ENCODE assay signal across 9 cellular contexts in genomic region chr15:64653757-64654156, GRCh38.
DNase-seq lines count a peak whose midpoint lies in the region; ATAC-seq lines count a peak whose summit lies in the region.
"Had no signal": no experiment of that assay in that cellular context is flagged by ENCODE, and none has a peak within 500 bp of the region (broad histone marks: within the 10 kb centered on the region; RNA-seq: fewer than 3 reads in every experiment).

No MANE protein-coding gene starts in this region.

- no peak overlapping the region for H3K27ac ChIP-seq in CD4-positive, CD25-positive, alpha-beta regulatory T cell (ENCODE audit: insufficient read depth, low read length, poor library complexity, severe bottlenecking)
- no peak overlapping the region for H3K27ac ChIP-seq in mesenchymal stem cell (ENCODE audit: low read length, poor library complexity, severe bottlenecking)

- no peak overlapping the region for H2BK15ac ChIP-seq in mesenchymal stem cell (ENCODE audit: low read depth, poor library complexity, severe bottlenecking)

- peaks cover 15% of the 10 kb centered on the region for H3K79me1 ChIP-seq in mesenchymal stem cell (replicated peaks; ENCODE audit: low read length, poor library complexity, severe bottlenecking)

- no peak overlapping the region for H2AK5ac ChIP-seq in mesenchymal stem cell (ENCODE audit: low read length, severe bottlenecking)

- no peak overlapping the region for H3K18ac ChIP-seq in mesenchymal stem cell (ENCODE audit: low read depth in 1 of 2, low read length in 2 of 2)

- H3K27me3 ChIP-seq in CD4-positive, CD25-positive, alpha-beta regulatory T cell (ENCODE audit: control insufficient read depth, insufficient read depth, low read length): no peaks in the 10 kb centered on the region
- H3K27me3 ChIP-seq in mesenchymal stem cell (ENCODE audit: control insufficient read depth in 1 of 2, insufficient read depth in 1 of 2, low read length in 2 of 2): no peaks in the 10 kb centered on the region

- H3K36me3 Mint-ChIP-seq in CD4-positive, CD25-positive, alpha-beta regulatory T cell: peaks cover 5% of the 10 kb centered on the region
- H3K36me3 Mint-ChIP-seq in activated T-cell treated with anti-CD3 and anti-CD28 coated beads, Interleukin-2, amount 50 U/mL, for 72 hours (ENCODE audit: insufficient read depth in 2 of 2): no peaks in the 10 kb centered on the region

- no peak overlapping the region for H3K4ac ChIP-seq in mesenchymal stem cell (ENCODE audit: low read depth in 1 of 2, low read length in 2 of 2)

- peaks cover 32% of the 10 kb centered on the region for H3K4me1 ChIP-seq in CD4-positive, CD25-positive, alpha-beta regulatory T cell (ENCODE audit: control insufficient read depth, insufficient read depth, low read length, poor library complexity, severe bottlenecking)
- peaks cover 5% of the 10 kb centered on the region for H3K4me1 ChIP-seq in mesenchymal stem cell (ENCODE audit: control insufficient read depth, insufficient read depth, low read depth, low read length)

- H4K8ac ChIP-seq in mesenchymal stem cell (ENCODE audit: low read length): no peak overlapping the region

- H3K27ac Mint-ChIP-seq in CD4-positive, CD25-positive, alpha-beta regulatory T cell: peak overlapping the region; percentile 9 to 51 (median 23)
- H3K27ac Mint-ChIP-seq in activated T-cell treated with anti-CD3 and anti-CD28 coated beads, Interleukin-2, amount 50 U/mL, for 72 hours: no peak overlapping the region

- no peak overlapping the region for H2BK120ac ChIP-seq in mesenchymal stem cell (ENCODE audit: low read depth, low read length)

- no peak overlapping the region for H4K91ac ChIP-seq in mesenchymal stem cell (ENCODE audit: low read length)

- no peak overlapping the region for H3K23ac ChIP-seq in mesenchymal stem cell (ENCODE audit: low read length in 2 of 2)

- WGBS in mesenchymal stem cell: 86% methylated on average over 2 of the region's 3 CpGs

- no peak for ATAC-seq in CD4-positive, CD25-positive, alpha-beta regulatory T cell (ENCODE audit: low read depth in 2 of 2)
- ATAC-seq in HG02610 (IDR thresholded peaks at IDR 0.05; ENCODE audit: unreplicated experiment) (no peak), HG03135 (IDR thresholded peaks at IDR 0.05; ENCODE audit: unreplicated experiment) (no peak)
- no peak for ATAC-seq in activated T-cell treated with anti-CD3 and anti-CD28 coated beads, Interleukin-2, amount 50 U/mL, for 72 hours (replicated peaks in 1 of 2)

- no peaks in the 10 kb centered on the region for H3K9me3 ChIP-seq in CD4-positive, CD25-positive, alpha-beta regulatory T cell (ENCODE audit: control insufficient read depth in 2 of 2, low read length in 2 of 2)
- H3K9me3 ChIP-seq in mesenchymal stem cell (ENCODE audit: control insufficient read depth, low read length): no peaks in the 10 kb centered on the region

- no peak overlapping the region for H3K14ac ChIP-seq in mesenchymal stem cell (ENCODE audit: low read length in 2 of 2)

- no peaks in the 10 kb centered on the region for H3K36me3 ChIP-seq in CD4-positive, CD25-positive, alpha-beta regulatory T cell (ENCODE audit: control insufficient read depth, insufficient read depth, low read length)
- H3K36me3 ChIP-seq in mesenchymal stem cell (ENCODE audit: control insufficient read depth in 1 of 2, insufficient read depth in 2 of 2, low read depth in 1 of 2, low read length in 2 of 2): peaks cover 0 to 2% of the 10 kb centered on the region in 2 experiments

- peaks cover 19 to 46% (median 33%) of the 10 kb centered on the region in 4 donors for H3K4me1 Mint-ChIP-seq in CD4-positive, CD25-positive, alpha-beta regulatory T cell
- peaks cover 40% of the 10 kb centered on the region for H3K4me1 Mint-ChIP-seq in activated T-cell treated with anti-CD3 and anti-CD28 coated beads, Interleukin-2, amount 50 U/mL, for 72 hours (ENCODE audit: low read depth)

- H2BK5ac ChIP-seq in mesenchymal stem cell (ENCODE audit: low read depth, low read length, poor library complexity, severe bottlenecking): no peak overlapping the region

- H3K9ac ChIP-seq in mesenchymal stem cell (ENCODE audit: low read length): no peak overlapping the region

- no peaks in the 10 kb centered on the region for H3K27me3 Mint-ChIP-seq in CD4-positive, CD25-positive, alpha-beta regulatory T cell
- no peaks in the 10 kb centered on the region for H3K27me3 Mint-ChIP-seq in activated T-cell treated with anti-CD3 and anti-CD28 coated beads, Interleukin-2, amount 50 U/mL, for 72 hours (ENCODE audit: low read depth)

- peaks cover 0 to 2% (median 0%) of the 10 kb centered on the region in 7 donors for H3K9me3 Mint-ChIP-seq in CD4-positive, CD25-positive, alpha-beta regulatory T cell
- H3K9me3 Mint-ChIP-seq in activated T-cell treated with anti-CD3 and anti-CD28 coated beads, Interleukin-2, amount 50 U/mL, for 72 hours: no peaks in the 10 kb centered on the region

- H2BK12ac ChIP-seq in mesenchymal stem cell (ENCODE audit: low read length in 2 of 2): no peak overlapping the region

- H2AFZ ChIP-seq in mesenchymal stem cell (ENCODE audit: low read depth, low read length): no peak overlapping the region

- H3K4me3 Mint-ChIP-seq in CD4-positive, CD25-positive, alpha-beta regulatory T cell: peak overlapping the region in 1 of 4 donors; percentile 11
- no peak overlapping the region for H3K4me3 Mint-ChIP-seq in activated T-cell treated with anti-CD3 and anti-CD28 coated beads, Interleukin-2, amount 50 U/mL, for 72 hours

- H3K4me2 ChIP-seq in mesenchymal stem cell (ENCODE audit: low read length, poor library complexity, severe bottlenecking): no peak overlapping the region

- peak in 2 of 3 donors; percentile 19 to 38 for DNase-seq in CD4-positive, CD25-positive, alpha-beta regulatory T cell
- DNase-seq in Jurkat, Clone E6-1 (ENCODE audit: low read depth, low spot score): peak; percentile 18
- DNase-seq in amniotic epithelial cell (ENCODE audit: low read depth): peak; percentile 44
- DNase-seq in mesenchymal stem cell: peak; percentile 41
- no peak for DNase-seq in UCSD-AML1 (lab: John Stamatoyannopoulos, UW; ENCODE audit: unreplicated experiment)
- DNase-seq in activated T-cell treated with anti-CD3 and anti-CD28 coated beads, Interleukin-2, amount 50 U/mL, for 72 hours: no peak
- DNase-seq: activated CD4-positive, alpha-beta T cell treated with anti-CD3 and anti-CD28 coated beads, Interleukin-2, amount 50 U/mL, for 1 hour had no signal

- no peak overlapping the region for H3K4me3 ChIP-seq in CD4-positive, CD25-positive, alpha-beta regulatory T cell (ENCODE audit: low read depth, low read length)
- no peak overlapping the region for H3K4me3 ChIP-seq in Jurkat, Clone E6-1 (ENCODE audit: low read length)
- H3K4me3 ChIP-seq in mesenchymal stem cell (ENCODE audit: insufficient read depth in 1 of 2, low read depth in 1 of 2, low read length in 2 of 2): no peak overlapping the region

Comparison
In these comparisons a context has a peak if more than half of its experiments do, and no peak if none do; other contexts are left out.
1. DNase-seq: peak in CD4-positive, CD25-positive, alpha-beta regulatory T cell (2 of 3), Jurkat, Clone E6-1 (single experiment), amniotic epithelial cell (single experiment) and mesenchymal stem cell (single experiment); none in UCSD-AML1 (single experiment) and activated T-cell treated with anti-CD3 and anti-CD28 coated beads, Interleukin-2, amount 50 U/mL, for 72 hours (0 of 2).